Comparison of ENCODE assay signal across 14 cellular contexts in genomic region chr10:17516376-17516775, GRCh38.
"Had no signal": no experiment of that assay in that cellular context is flagged by ENCODE, and none has a peak within 500 bp of the region (broad histone marks: within the 10 kb centered on the region; RNA-seq: fewer than 3 reads in every experiment).

No MANE protein-coding gene starts in this region.

- H3K4me1 ChIP-seq: psoas muscle, suprapubic skin had no signal

- H3K27me3 ChIP-seq: left lung, suprapubic skin had no signal

- H3K9me3 ChIP-seq: psoas muscle, suprapubic skin had no signal

- ATAC-seq: activated naive CD8-positive, alpha-beta T cell treated with anti-CD3 and anti-CD28 coated beads, Interleukin-2, amount 50 U/mL, for 24 hours; esophagus mucosa; left lung; psoas muscle; sciatic nerve; stimulated activated naive CD8-positive, alpha-beta T cell treated with anti-CD3 and anti-CD28 coated beads, Interleukin-15, Interleukin-2, amounts not matched to agents 100 U/mL and 50 U/mL, for 24 hours had no signal

- H3K36me3 ChIP-seq: left lung, suprapubic skin had no signal

- H3K27ac ChIP-seq: left lung, psoas muscle, suprapubic skin had no signal

- DNase-seq: activated B cell treated with CpG ODN at 0.5 μM for 24 hours; activated CD4-positive, alpha-beta T cell treated with anti-CD3 and anti-CD28 coated beads, Interleukin-2, amount 10 ng/mL, durations not matched to agents 24 days and 14 days; activated naive CD4-positive, alpha-beta T cell treated with Interleukin-2 at 50 U/mL for 16 hours; activated naive CD8-positive, alpha-beta T cell treated with anti-CD3 and anti-CD28 coated beads, Interleukin-2, amount 50 U/mL, for 24 hours; cerebellar nuclear complex; glutamatergic neuron; left lung; psoas muscle; stimulated activated CD4-positive, alpha-beta T cell treated with anti-CD3 and anti-CD28 coated beads, Interleukin-12 subunit alpha, Interleukin-12 subunit beta, amount 100 ng/mL, for 4 hours; stimulated activated CD4-positive, alpha-beta T cell treated with anti-CD3 and anti-CD28 coated beads, Interleukin-2, amount 100 ng/mL, for 48 hours; stimulated activated naive CD8-positive, alpha-beta T cell treated with anti-CD3 and anti-CD28 coated beads, Interleukin-15, Interleukin-2, amounts not matched to agents 100 U/mL and 50 U/mL, for 24 hours had no signal

- H3K4me3 ChIP-seq: left lung, psoas muscle, suprapubic skin had no signal
